1 cellular context compared by ENCODE assay signal in the genomic region with DNA sequence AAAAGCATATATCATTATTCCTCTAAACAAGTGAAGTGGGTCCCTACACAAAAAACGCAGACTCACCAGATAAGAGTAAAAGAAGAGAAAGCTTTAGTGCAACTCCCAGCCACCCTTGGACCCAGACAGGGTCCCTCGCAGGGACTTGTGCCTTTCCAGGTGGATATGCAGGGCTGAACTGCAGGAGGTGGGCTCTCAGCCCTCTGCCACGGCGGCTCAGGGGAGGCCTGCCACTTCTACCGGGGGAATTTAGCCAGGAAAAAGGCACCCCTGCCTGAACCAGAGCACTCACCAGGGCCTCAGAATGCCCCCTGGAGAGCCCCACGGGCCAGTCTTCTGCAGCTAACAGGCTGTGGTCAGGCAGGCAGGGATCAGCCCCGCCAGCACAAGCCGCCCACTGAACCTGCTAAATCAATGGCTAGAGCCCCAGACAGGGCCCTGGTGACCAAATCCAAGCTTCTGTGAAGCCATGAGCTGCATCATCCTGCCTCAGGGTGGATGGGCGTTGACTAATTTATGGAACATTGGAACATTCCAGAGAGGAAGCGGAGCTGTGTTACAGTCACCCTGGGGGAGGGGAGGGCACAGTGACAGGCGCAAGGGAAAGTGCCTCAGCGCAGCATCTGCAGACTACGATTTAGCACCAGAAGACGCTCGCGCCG.
TF ChIP-seq lines count a peak whose summit lies in the region.

No MANE protein-coding gene starts in this region.

TF ChIP-seq in HepG2, 621 proteins besides CTCF, POLR2A, EP300 and RAD21 (continued from another document):
- TF ChIP-seq, protein P1, sequence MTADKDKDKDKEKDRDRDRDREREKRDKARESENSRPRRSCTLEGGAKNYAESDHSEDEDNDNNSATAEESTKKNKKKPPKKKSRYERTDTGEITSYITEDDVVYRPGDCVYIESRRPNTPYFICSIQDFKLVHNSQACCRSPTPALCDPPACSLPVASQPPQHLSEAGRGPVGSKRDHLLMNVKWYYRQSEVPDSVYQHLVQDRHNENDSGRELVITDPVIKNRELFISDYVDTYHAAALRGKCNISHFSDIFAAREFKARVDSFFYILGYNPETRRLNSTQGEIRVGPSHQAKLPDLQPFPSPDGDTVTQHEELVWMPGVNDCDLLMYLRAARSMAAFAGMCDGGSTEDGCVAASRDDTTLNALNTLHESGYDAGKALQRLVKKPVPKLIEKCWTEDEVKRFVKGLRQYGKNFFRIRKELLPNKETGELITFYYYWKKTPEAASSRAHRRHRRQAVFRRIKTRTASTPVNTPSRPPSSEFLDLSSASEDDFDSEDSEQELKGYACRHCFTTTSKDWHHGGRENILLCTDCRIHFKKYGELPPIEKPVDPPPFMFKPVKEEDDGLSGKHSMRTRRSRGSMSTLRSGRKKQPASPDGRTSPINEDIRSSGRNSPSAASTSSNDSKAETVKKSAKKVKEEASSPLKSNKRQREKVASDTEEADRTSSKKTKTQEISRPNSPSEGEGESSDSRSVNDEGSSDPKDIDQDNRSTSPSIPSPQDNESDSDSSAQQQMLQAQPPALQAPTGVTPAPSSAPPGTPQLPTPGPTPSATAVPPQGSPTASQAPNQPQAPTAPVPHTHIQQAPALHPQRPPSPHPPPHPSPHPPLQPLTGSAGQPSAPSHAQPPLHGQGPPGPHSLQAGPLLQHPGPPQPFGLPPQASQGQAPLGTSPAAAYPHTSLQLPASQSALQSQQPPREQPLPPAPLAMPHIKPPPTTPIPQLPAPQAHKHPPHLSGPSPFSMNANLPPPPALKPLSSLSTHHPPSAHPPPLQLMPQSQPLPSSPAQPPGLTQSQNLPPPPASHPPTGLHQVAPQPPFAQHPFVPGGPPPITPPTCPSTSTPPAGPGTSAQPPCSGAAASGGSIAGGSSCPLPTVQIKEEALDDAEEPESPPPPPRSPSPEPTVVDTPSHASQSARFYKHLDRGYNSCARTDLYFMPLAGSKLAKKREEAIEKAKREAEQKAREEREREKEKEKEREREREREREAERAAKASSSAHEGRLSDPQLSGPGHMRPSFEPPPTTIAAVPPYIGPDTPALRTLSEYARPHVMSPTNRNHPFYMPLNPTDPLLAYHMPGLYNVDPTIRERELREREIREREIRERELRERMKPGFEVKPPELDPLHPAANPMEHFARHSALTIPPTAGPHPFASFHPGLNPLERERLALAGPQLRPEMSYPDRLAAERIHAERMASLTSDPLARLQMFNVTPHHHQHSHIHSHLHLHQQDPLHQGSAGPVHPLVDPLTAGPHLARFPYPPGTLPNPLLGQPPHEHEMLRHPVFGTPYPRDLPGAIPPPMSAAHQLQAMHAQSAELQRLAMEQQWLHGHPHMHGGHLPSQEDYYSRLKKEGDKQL (CRISPR knock-in tag; IDR thresholded peaks at IDR 0.05; ENCODE audit: low read depth): no peak
